Comparison of ENCODE assay signal across 1 cellular context in genomic region chr3:17045705-17046104, GRCh38.
TF ChIP-seq lines count a peak whose summit lies in the region.

No MANE protein-coding gene starts in this region.

TF ChIP-seq in HepG2, 621 proteins besides CTCF, POLR2A, EP300 and RAD21 (continued from another document):
- no peak for TF ChIP-seq E2F5 (CRISPR knock-in tag; conservative IDR thresholded peaks at IDR 0.05)
